In the genomic region with DNA sequence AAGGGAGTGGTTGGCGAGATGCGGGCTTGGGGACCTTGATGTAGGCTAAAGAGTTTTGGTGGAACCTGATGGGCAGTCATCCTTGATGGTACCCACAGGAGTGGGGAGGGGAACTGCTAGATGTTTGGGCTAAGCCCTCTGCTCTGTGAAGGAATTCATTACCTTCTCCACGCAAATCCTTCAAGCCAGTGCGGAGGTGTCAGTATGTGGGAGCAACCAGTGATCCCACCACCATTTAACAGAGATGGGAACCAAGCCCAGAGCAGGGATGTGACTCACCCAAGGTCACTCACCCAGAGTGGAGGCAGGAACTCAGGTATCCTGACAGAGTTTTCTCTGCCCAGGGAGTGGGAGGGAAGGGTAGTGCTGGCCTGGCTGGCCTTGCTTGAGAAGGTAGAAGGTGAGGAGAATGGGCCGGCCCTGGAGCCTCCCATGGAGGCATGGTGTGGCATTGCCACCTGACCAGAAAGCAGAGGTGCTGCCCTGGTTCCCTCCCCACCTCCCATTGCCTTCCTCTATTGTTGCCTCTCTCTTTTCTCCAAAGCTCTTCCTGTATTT, we compare ENCODE assay signal across 26 cellular contexts. TPM values are rescaled to one million over a fixed set of nuclear protein-coding genes. Genes with fewer than 3 reads are reported as not detected.
A peak's percentile ranks its signal among the peaks of the same experiment; 100 is the strongest.
DNase-seq lines count a peak whose midpoint lies in the region; ATAC-seq, FAIRE-seq and TF ChIP-seq lines count a peak whose summit lies in the region.
"Had no signal": no experiment of that assay in that cellular context is flagged by ENCODE, and none has a peak within 500 bp of the region (broad histone marks: within the 10 kb centered on the region; RNA-seq: fewer than 3 reads in every experiment).

No MANE protein-coding gene starts in this region.

- peaks cover 11% of the 10 kb centered on the region for H3K9me3 Mint-ChIP-seq in glutamatergic neuron (ENCODE audit: unreplicated experiment)
- H3K9me3 Mint-ChIP-seq in stimulated activated effector memory CD8-positive, alpha-beta T cell treated with anti-CD3 and anti-CD28 coated beads, Interleukin-12 subunit alpha, Interleukin-12 subunit beta, amount 100 ng/mL, for 72 hours = no peaks in the 10 kb centered on the region

- TF ChIP-seq CTCF in glutamatergic neuron (IDR thresholded peaks at IDR 0.05; ENCODE audit: partially characterized antibody, unreplicated experiment) (no peak), thyroid gland (IDR thresholded peaks at IDR 0.05) (no peak)

- DNase-seq in D341Med (ENCODE audit: low spot score) (peak; percentile 20), T-helper 17 cell (no peak), glutamatergic neuron (no peak), C1 segment of cervical spinal cord (lab: John Stamatoyannopoulos, UW) (no peak), thyroid gland (no peak), frontal cortex (ENCODE audit: low spot score in 2 of 2) (no peak)
- DNase-seq in stimulated activated effector memory CD8-positive, alpha-beta T cell treated with anti-CD3 and anti-CD28 coated beads, Interleukin-12 subunit alpha, Interleukin-12 subunit beta, amount 100 ng/mL, for 72 hours (ENCODE audit: low spot score in 2 of 2) = no peak
- DNase-seq: 8988T; CD4-positive, CD25-positive, alpha-beta regulatory T cell; DMS79; GF-D8; H7; Karpas-422; NCI-H1436; NCI-H187; NCI-H2081 treated with DMSO at 0.1 percent for 48 hours; NCI-H2171; NCI-H226; NCI-H510A; Peyer's patch; SHP77 treated with DMSO at 0.1 percent for 48 hours had no signal

- no peaks in the 10 kb centered on the region for H3K4me1 ChIP-seq in thyroid gland
- H3K4me1 ChIP-seq: Peyer's patch had no signal

- no peaks in the 10 kb centered on the region for H3K36me3 ChIP-seq in thyroid gland
- H3K36me3 ChIP-seq: Peyer's patch had no signal

- H3K4me1 Mint-ChIP-seq in T-helper 17 cell (no peaks in the 10 kb centered on the region), glutamatergic neuron (ENCODE audit: low read depth, unreplicated experiment) (peaks cover 31% of the 10 kb centered on the region)
- H3K4me1 Mint-ChIP-seq in stimulated activated effector memory CD8-positive, alpha-beta T cell treated with anti-CD3 and anti-CD28 coated beads, Interleukin-12 subunit alpha, Interleukin-12 subunit beta, amount 100 ng/mL, for 72 hours = no peaks in the 10 kb centered on the region
- H3K4me1 Mint-ChIP-seq: CD4-positive, CD25-positive, alpha-beta regulatory T cell had no signal

- ATAC-seq in T-helper 17 cell (no peak), GM21528 (IDR thresholded peaks at IDR 0.05; ENCODE audit: low FRiP score, unreplicated experiment) (no peak)
- ATAC-seq in stimulated activated effector memory CD8-positive, alpha-beta T cell treated with anti-CD3 and anti-CD28 coated beads, Interleukin-12 subunit alpha, Interleukin-12 subunit beta, amount 100 ng/mL, for 72 hours = peak; percentile 16
- ATAC-seq: HepG2 had no signal

- FAIRE-seq in frontal cortex (lab: Jason Lieb, UNC) = no peak
- FAIRE-seq: GM12892, HepG2 had no signal

- H3K36me3 Mint-ChIP-seq in T-helper 17 cell (ENCODE audit: low read depth) (no peaks in the 10 kb centered on the region), glutamatergic neuron (ENCODE audit: unreplicated experiment) (peaks cover 5% of the 10 kb centered on the region)
- H3K36me3 Mint-ChIP-seq in stimulated activated effector memory CD8-positive, alpha-beta T cell treated with anti-CD3 and anti-CD28 coated beads, Interleukin-12 subunit alpha, Interleukin-12 subunit beta, amount 100 ng/mL, for 72 hours = no peaks in the 10 kb centered on the region
- H3K36me3 Mint-ChIP-seq: CD4-positive, CD25-positive, alpha-beta regulatory T cell had no signal

- H3K27me3 Mint-ChIP-seq in T-helper 17 cell (peaks cover 24% of the 10 kb centered on the region), glutamatergic neuron (ENCODE audit: unreplicated experiment) (peaks cover 5% of the 10 kb centered on the region)

- H3K4me3 Mint-ChIP-seq in T-helper 17 cell (no peak overlapping the region), glutamatergic neuron (ENCODE audit: unreplicated experiment) (no peak overlapping the region)
- no peak overlapping the region for H3K4me3 Mint-ChIP-seq in stimulated activated effector memory CD8-positive, alpha-beta T cell treated with anti-CD3 and anti-CD28 coated beads, Interleukin-12 subunit alpha, Interleukin-12 subunit beta, amount 100 ng/mL, for 72 hours
- H3K4me3 Mint-ChIP-seq: CD4-positive, CD25-positive, alpha-beta regulatory T cell had no signal

- H3K4me3 ChIP-seq in thyroid gland (replicated peaks in 1 of 3) = no peak overlapping the region
- H3K4me3 ChIP-seq: Peyer's patch had no signal

- 91 to 97% methylated on average over 5 of the region's 5 CpGs for WGBS in thyroid gland, 2 donors

- no peaks in the 10 kb centered on the region for H3K27me3 ChIP-seq in thyroid gland
- H3K27me3 ChIP-seq: Peyer's patch had no signal

- no peak for TF ChIP-seq POLR2A in thyroid gland (IDR thresholded peaks at IDR 0.05)

- H3K9me3 ChIP-seq in T-helper 17 cell (ENCODE audit: control insufficient read depth, low read length, poor library complexity, severe bottlenecking) (no peaks in the 10 kb centered on the region), thyroid gland (no peaks in the 10 kb centered on the region)
- H3K9me3 ChIP-seq: Peyer's patch had no signal

- intact Hi-C loops in thyroid gland (cut with DNase I) = no loop called here

- peak overlapping the region; percentile 3 for H3K27ac Mint-ChIP-seq in T-helper 17 cell
- peak overlapping the region; percentile 34 for H3K27ac Mint-ChIP-seq in glutamatergic neuron (ENCODE audit: unreplicated experiment)
- H3K27ac Mint-ChIP-seq in stimulated activated effector memory CD8-positive, alpha-beta T cell treated with anti-CD3 and anti-CD28 coated beads, Interleukin-12 subunit alpha, Interleukin-12 subunit beta, amount 100 ng/mL, for 72 hours = no peak overlapping the region
- H3K27ac Mint-ChIP-seq: CD4-positive, CD25-positive, alpha-beta regulatory T cell had no signal

- no peak overlapping the region for H3K27ac ChIP-seq in thyroid gland
- H3K27ac ChIP-seq: Peyer's patch had no signal

RNA-seq across cellular contexts. Expression of gene STUM, which starts 51.2 kb away (rescaled TPM):
- not detected for total RNA-seq in T-helper 17 cell
- 11.0 TPM for total RNA-seq in glutamatergic neuron (ENCODE audit: unreplicated experiment)
- 1 to 10 TPM in 1 of 4 donors, under 1 TPM in 3; 0.22 to 1.1 (median 0.48) TPM for total RNA-seq in thyroid gland
- 26.1 TPM for total RNA-seq in frontal cortex
- total RNA-seq: CD4-positive, CD25-positive, alpha-beta regulatory T cell; HepG2; HT1080; OCI-LY7 had no signal
